Comparison of ENCODE assay signal across 8 cellular contexts in the genomic region with DNA sequence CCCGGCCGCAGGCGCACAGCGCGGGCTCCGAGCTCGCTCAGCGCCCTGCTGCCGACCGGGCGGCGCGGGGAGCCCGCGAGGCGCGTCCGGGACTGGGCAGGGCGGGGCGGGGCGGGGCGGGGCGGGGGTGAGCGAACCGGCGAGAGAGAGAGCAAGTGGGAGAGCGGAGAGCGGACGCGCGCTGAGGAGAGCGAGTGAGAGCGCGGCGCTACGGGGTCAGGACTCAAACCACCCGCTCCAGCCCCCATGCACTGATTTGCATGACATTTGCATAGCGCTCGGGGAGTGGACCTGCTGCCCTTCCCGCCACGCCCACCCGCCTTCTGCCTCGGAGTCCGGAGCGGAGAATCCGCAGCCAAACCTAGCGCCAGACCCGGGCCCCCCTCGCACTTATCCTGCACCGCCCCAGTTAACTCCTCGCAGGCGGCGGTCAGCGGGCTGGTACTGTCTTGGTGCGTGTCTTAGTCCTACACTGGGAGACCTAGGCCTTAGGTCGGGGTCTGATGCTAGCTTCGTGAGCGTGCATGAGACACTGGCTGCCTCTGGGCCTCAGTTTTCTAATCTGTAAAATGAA. TPM values are rescaled to one million over a fixed set of nuclear protein-coding genes. Genes with fewer than 3 reads are reported as not detected.
DNase-seq lines count a peak whose midpoint lies in the region; ATAC-seq and TF ChIP-seq lines count a peak whose summit lies in the region.

Gene MYLK (minus strand): TSS at position 75 of the 574 bp plus-strand sequence. CDS start 90,491 bp downstream, outside the sequence.

- CTCF ChIA-PET in CD4-positive, alpha-beta T cell (lab: Charles Lee): no interaction called here
- CTCF ChIA-PET in mammary epithelial cell (lab: Charles Lee; ENCODE audit: low non-redundant PET): interaction anchor here (0.7 kb wide), 1 partner anchor 150 kb away, joined by 6 read pairs; no protein-coding TSS in a partner anchor

- BruUV-seq in mammary epithelial cell (replicated peaks; lab: Mats Ljungman, UMichigan): no TSS peak

- H3K27ac Mint-ChIP-seq in CD4-positive, alpha-beta T cell: no peak within 1 kb of the TSS
- no peak within 1 kb of the TSS for H3K27ac Mint-ChIP-seq in immature natural killer cell

- intact Hi-C loops in CD4-positive, alpha-beta T cell (cut with DNase I, micrococcal nuclease): no loop called here
- intact Hi-C loops in mammary epithelial cell (cut with micrococcal nuclease): loop anchor here (5.0 kb wide), 4 partner anchors 67 to 232 kb away; no protein-coding TSS in a partner anchor

- H3K4me1 Mint-ChIP-seq in CD4-positive, alpha-beta T cell (ENCODE audit: low read depth): peaks cover 14% of the 10 kb centered on the region
- H3K4me1 Mint-ChIP-seq in immature natural killer cell: peaks cover 12 to 14% of the 10 kb centered on the region in 2 donors

- H3K9ac ChIP-seq in mammary epithelial cell (ENCODE audit: insufficient read depth, low read length) (peak within 1 kb of the TSS; percentile 83), smooth muscle cell (ENCODE audit: low read depth) (no peak within 1 kb of the TSS)

- H3K27me3 ChIP-seq in CD4-positive, alpha-beta T cell (ENCODE audit: control insufficient read depth, insufficient read depth, low read length): peaks cover 36% of the 10 kb centered on the region
- no peaks in the 10 kb centered on the region for H3K27me3 ChIP-seq in RWPE2 (ENCODE audit: insufficient read depth, poor library complexity, severe bottlenecking)
- H3K27me3 ChIP-seq in mammary epithelial cell (ENCODE audit: insufficient read depth, low read length): no peaks in the 10 kb centered on the region
- H3K27me3 ChIP-seq in smooth muscle cell (ENCODE audit: low read depth): no peaks in the 10 kb centered on the region

- peaks cover 71% of the 10 kb centered on the region for H3K27me3 Mint-ChIP-seq in CD4-positive, alpha-beta T cell
- H3K27me3 Mint-ChIP-seq in immature natural killer cell (ENCODE audit: low read depth in 3 of 3): peaks cover 6 to 36% (median 13%) of the 10 kb centered on the region in 3 donors

- H3K4me3 ChIP-seq in RWPE2 (ENCODE audit: severe bottlenecking) (peak within 1 kb of the TSS; percentile 44), mammary epithelial cell (replicated peaks in 1 of 3; ENCODE audit: insufficient read depth in 1 of 3, low read depth in 2 of 3, low read length in 3 of 3) (peak within 1 kb of the TSS; percentile 60 to 77 (median 63)), smooth muscle cell (peak within 1 kb of the TSS; percentile 63)

- dilution Hi-C loops in mammary epithelial cell (cut with HindIII; ENCODE audit: low sequenced_read_pairs): no loop called here

- H2AFZ ChIP-seq in mammary epithelial cell (ENCODE audit: low read depth, low read length) (peak within 1 kb of the TSS; percentile 87), smooth muscle cell (ENCODE audit: low read depth) (peak within 1 kb of the TSS; percentile 89)

- peak; percentile 21 for ATAC-seq in CD4-positive, alpha-beta T cell (ENCODE audit: poor library complexity)
- ATAC-seq in GM19397 (IDR thresholded peaks at IDR 0.05; ENCODE audit: unreplicated experiment): peak; percentile 74
- ATAC-seq in RWPE2 (ENCODE audit: low read depth): peak; percentile 92
- ATAC-seq in HG02623 (IDR thresholded peaks at IDR 0.05; ENCODE audit: unreplicated experiment): no peak

- H3K4me1 ChIP-seq in RWPE2 (ENCODE audit: insufficient read depth, poor library complexity, severe bottlenecking): peaks cover 2% of the 10 kb centered on the region
- H3K4me1 ChIP-seq in mammary epithelial cell (ENCODE audit: insufficient read depth, low read length): peaks cover 11% of the 10 kb centered on the region
- H3K4me1 ChIP-seq in smooth muscle cell (ENCODE audit: low read depth): peaks cover 17% of the 10 kb centered on the region

- no peaks in the 10 kb centered on the region for H3K9me3 ChIP-seq in CD4-positive, alpha-beta T cell (ENCODE audit: control insufficient read depth, low read length)
- no peaks in the 10 kb centered on the region for H3K9me3 ChIP-seq in RWPE2 (ENCODE audit: severe bottlenecking)
- H3K9me3 ChIP-seq in mammary epithelial cell (replicated peaks; ENCODE audit: insufficient read depth, low read length): no peaks in the 10 kb centered on the region
- no peaks in the 10 kb centered on the region for H3K9me3 ChIP-seq in smooth muscle cell (replicated peaks; ENCODE audit: low read depth)

- peaks cover 31% of the 10 kb centered on the region for H3K79me2 ChIP-seq in mammary epithelial cell (ENCODE audit: insufficient read depth, low read length)
- no peaks in the 10 kb centered on the region for H3K79me2 ChIP-seq in smooth muscle cell (ENCODE audit: low read depth)

- H3K9me3 Mint-ChIP-seq in CD4-positive, alpha-beta T cell: no peaks in the 10 kb centered on the region
- peaks cover 0 to 2% (median 0%) of the 10 kb centered on the region in 6 donors for H3K9me3 Mint-ChIP-seq in immature natural killer cell

- peak within 1 kb of the TSS; percentile 60 for H3K4me3 Mint-ChIP-seq in CD4-positive, alpha-beta T cell
- H3K4me3 Mint-ChIP-seq in immature natural killer cell: peak within 1 kb of the TSS; percentile 48 to 74 (median 70)

- no peaks in the 10 kb centered on the region for H3K36me3 Mint-ChIP-seq in CD4-positive, alpha-beta T cell (ENCODE audit: low read depth)
- H3K36me3 Mint-ChIP-seq in immature natural killer cell: no peaks in the 10 kb centered on the region

- 10% methylated on average over 9 of the region's 58 CpGs for WGBS in mammary epithelial cell (ENCODE audit: low coverage, missing lambda C conversion rate)
- WGBS in smooth muscle cell (ENCODE audit: low lambda C conversion rate): 2% methylated on average over 45 of the region's 58 CpGs

- no peak within 1 kb of the TSS for H3K27ac ChIP-seq in CD4-positive, alpha-beta T cell (ENCODE audit: low read depth, low read length)
- H3K27ac ChIP-seq in RWPE2 (ENCODE audit: poor library complexity, severe bottlenecking) (no peak within 1 kb of the TSS), mammary epithelial cell (ENCODE audit: insufficient read depth, low read depth, low read length) (peak within 1 kb of the TSS; percentile 16), smooth muscle cell (ENCODE audit: low read depth) (no peak within 1 kb of the TSS)

- TF ChIP-seq CTCF in CD4-positive, alpha-beta T cell (IDR thresholded peaks at IDR 0.05): no peak
- no peak for TF ChIP-seq CTCF in RWPE2 (IDR thresholded peaks at IDR 0.05; ENCODE audit: poor library complexity, severe bottlenecking)
- TF ChIP-seq CTCF in mammary epithelial cell (conservative IDR thresholded peaks at IDR 0.05 in 1 of 2, IDR thresholded peaks at IDR 0.05 in 1 of 2; ENCODE audit: extremely low read depth in 1 of 2, insufficient read depth in 1 of 2, low read depth in 1 of 2, low read length in 2 of 2): no peak
- TF ChIP-seq CTCF in smooth muscle cell (IDR thresholded peaks at IDR 0.05; ENCODE audit: borderline replicate concordance, insufficient read depth, poor library complexity, severe bottlenecking): no peak

- peak in 2 of 10 experiments; percentile 2 to 6 for DNase-seq in CD4-positive, alpha-beta T cell
- peak; percentile 60 to 77 for DNase-seq in Kasumi-1 (lab: John Stamatoyannopoulos, UW)
- peak; percentile 86 for DNase-seq in RWPE2 (ENCODE audit: low spot score)
- DNase-seq in mammary epithelial cell: peak; percentile 85
- peak; percentile 10 to 21 (median 11) for DNase-seq in immature natural killer cell
- DNase-seq in smooth muscle cell (lab: John Stamatoyannopoulos, UW; ENCODE audit: unreplicated experiment): peak; percentile 46

- no peaks in the 10 kb centered on the region for H3F3A ChIP-seq in smooth muscle cell (ENCODE audit: low read depth)

- peak within 1 kb of the TSS; percentile 97 for H3K4me2 ChIP-seq in mammary epithelial cell (ENCODE audit: insufficient read depth, low read depth, low read length)
- peak within 1 kb of the TSS; percentile 94 for H3K4me2 ChIP-seq in smooth muscle cell

- in situ Hi-C loops in mammary epithelial cell (cut with MboI; ENCODE audit: low sequenced_read_pairs in 2 of 2): no loop called here

- H3K36me3 ChIP-seq in RWPE2 (ENCODE audit: low read depth) (no peaks in the 10 kb centered on the region), mammary epithelial cell (ENCODE audit: insufficient read depth, low read length) (no peaks in the 10 kb centered on the region), smooth muscle cell (ENCODE audit: low read depth) (no peaks in the 10 kb centered on the region)

- POLR2A ChIA-PET in CD4-positive, alpha-beta T cell (lab: Charles Lee): no interaction called here

- H4K20me1 ChIP-seq in mammary epithelial cell (ENCODE audit: insufficient read depth, low read length) (no peaks in the 10 kb centered on the region), smooth muscle cell (ENCODE audit: low read depth) (no peaks in the 10 kb centered on the region)

RNA-seq across cellular contexts. Expression of gene MYLK, which starts in this region (rescaled TPM):
- under 1 TPM in 1 of 2 experiments, not detected in 1; 0.22 TPM for total RNA-seq in CD4-positive, alpha-beta T cell
- total RNA-seq in mammary epithelial cell: 1,000 to 10,000 TPM in 1 of 2 donors, 100 to 1,000 TPM in 1; 103 to 1,758 TPM
- polyA plus RNA-seq in mammary epithelial cell: 66.6 TPM
- 261 TPM for polyA minus RNA-seq in mammary epithelial cell
- polyA plus RNA-seq in immature natural killer cell: 1 to 10 TPM in 1 of 3 donors, under 1 TPM in 2; 0.36 to 3.7 (median 0.89) TPM
- total RNA-seq in smooth muscle cell: 20.8 and 25.5 TPM in 2 replicates
- polyA plus RNA-seq in smooth muscle cell: 13.6 and 19.5 TPM in 2 replicates

Comparison
In these comparisons a context has a peak if more than half of its experiments do, and no peak if none do; other contexts are left out.
1. RNA of gene MYLK (total RNA-seq): 103 to 1,758 TPM in mammary epithelial cell and 20.8 to 25.5 TPM in smooth muscle cell; 0.22 TPM in CD4-positive, alpha-beta T cell; every median in the first group is over 10 times any median in the second.
2. Peak in ATAC-seq in CD4-positive, alpha-beta T cell; RNA of the gene not detected or under 1 TPM.
3. Peak in every context shown above with its lines, with median percentiles within 50 percentile points of each other: H3K4me3 ChIP-seq.